ENCODE assay signal across 9 cellular contexts in the genomic region with DNA sequence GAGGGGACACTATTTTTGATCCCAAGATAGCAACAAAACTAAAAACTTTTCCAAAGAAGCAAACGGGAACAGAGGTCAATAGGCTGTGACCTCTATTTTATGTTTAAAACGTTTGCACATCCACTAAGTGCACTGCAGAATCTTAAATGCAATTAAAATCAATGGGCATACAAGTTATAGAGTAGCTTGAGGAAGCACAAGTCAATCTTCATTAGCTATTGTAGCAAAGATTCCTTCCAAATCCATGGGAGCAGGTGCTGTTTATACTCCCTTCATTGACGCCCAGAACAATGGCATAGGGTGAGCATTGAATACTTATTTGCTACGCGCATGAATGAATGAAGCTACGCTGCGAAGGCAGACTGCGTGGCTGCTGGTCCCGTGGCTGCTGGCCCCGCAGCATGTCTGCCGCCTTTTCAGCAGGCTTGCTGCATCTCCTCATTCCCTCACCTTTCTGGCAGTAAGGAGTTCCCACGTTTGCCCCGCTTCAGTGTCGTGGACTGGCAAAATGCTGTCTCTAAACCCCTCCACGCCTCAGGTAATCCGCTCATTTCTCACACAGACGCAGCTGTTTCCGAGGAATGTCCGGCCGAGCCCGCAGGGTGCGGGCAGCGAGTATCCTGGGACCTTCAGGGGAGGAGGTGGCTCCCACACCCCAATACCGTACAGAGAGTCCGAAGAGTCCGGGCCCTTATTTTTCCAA. TPM values are rescaled to one million over a fixed set of nuclear protein-coding genes. Genes with fewer than 3 reads are reported as not detected.
DNase-seq lines count a peak whose midpoint lies in the region; ATAC-seq and TF ChIP-seq lines count a peak whose summit lies in the region.
"Had no signal": no experiment of that assay in that cellular context is flagged by ENCODE, and none has a peak within 500 bp of the region (broad histone marks: within the 10 kb centered on the region; RNA-seq: fewer than 3 reads in every experiment).

No MANE protein-coding gene starts in this region.

- H3K4me2 ChIP-seq in SK-N-SH (peak overlapping the region; percentile 82), skeletal muscle satellite cell (ENCODE audit: low read length) (peak overlapping the region; percentile 90)

- no peaks in the 10 kb centered on the region for H3F3A ChIP-seq in SK-N-SH (replicated peaks; ENCODE audit: insufficient read depth)

- WGBS in SK-N-SH (ENCODE audit: low lambda C conversion rate), result 6% methylated on average over 23 of the region's 26 CpGs

- no peaks in the 10 kb centered on the region for H3K9me3 Mint-ChIP-seq in activated CD4-positive, alpha-beta T cell treated with anti-CD3 and anti-CD28 coated beads, Interleukin-2, amount 10 ng/mL, durations not matched to agents 24 days and 14 days

- no peak overlapping the region for H3K27ac Mint-ChIP-seq in activated CD4-positive, alpha-beta T cell treated with anti-CD3 and anti-CD28 coated beads, Interleukin-2, amount 10 ng/mL, durations not matched to agents 24 days and 14 days

- H3K27ac ChIP-seq in SK-N-SH (ENCODE audit: low read depth in 2 of 2, low read length in 1 of 2), result peak overlapping the region in 1 of 2 experiments; percentile 95; a peak in 2 of 4 replicates
- H3K27ac ChIP-seq in iPS-18a (ENCODE audit: low read length), result no peak overlapping the region
- H3K27ac ChIP-seq: neutrophil had no signal

- POLR2A ChIA-PET in HEK293T (lab: Yijun Ruan, JAX) (no interaction called here), SK-N-SH (lab: Yijun Ruan, JAX) (interaction anchor here (0.5 to 2.5 kb wide), 9 partner anchors 11 to 731 kb away, joined by 3 to 12 read pairs (median 4); partner anchors contain the start of gene CCDC6)

- peaks cover 16% of the 10 kb centered on the region for H3K27me3 Mint-ChIP-seq in activated CD4-positive, alpha-beta T cell treated with anti-CD3 and anti-CD28 coated beads, Interleukin-2, amount 10 ng/mL, durations not matched to agents 24 days and 14 days

- no peaks in the 10 kb centered on the region for H3K9me2 ChIP-seq in SK-N-SH

- H4K20me1 ChIP-seq in SK-N-SH (ENCODE audit: insufficient read depth), result no peaks in the 10 kb centered on the region

- no peak overlapping the region for H2AFZ ChIP-seq in SK-N-SH (ENCODE audit: low read depth)

- H3K36me3 ChIP-seq in SK-N-SH (replicated peaks in 1 of 2; ENCODE audit: control insufficient read depth in 1 of 2, insufficient read depth in 2 of 2, low read length in 1 of 2) (no peaks in the 10 kb centered on the region), iPS-18a (ENCODE audit: control insufficient read depth, low read depth, low read length) (no peaks in the 10 kb centered on the region), skeletal muscle satellite cell (ENCODE audit: insufficient read depth, low read length) (no peaks in the 10 kb centered on the region)
- H3K36me3 ChIP-seq: neutrophil had no signal

- peaks cover 18% of the 10 kb centered on the region for H3K27me3 ChIP-seq in SK-N-SH (ENCODE audit: insufficient read depth)
- peaks cover 62% of the 10 kb centered on the region for H3K27me3 ChIP-seq in iPS-18a (ENCODE audit: control insufficient read depth, insufficient read depth, low read length)
- H3K27me3 ChIP-seq in skeletal muscle satellite cell (ENCODE audit: control insufficient read depth, insufficient read depth, low read length), result peaks cover 41% of the 10 kb centered on the region

- TF ChIP-seq CTCF in SK-N-SH (IDR thresholded peaks at IDR 0.05), result no peak

- H3K36me3 Mint-ChIP-seq in activated CD4-positive, alpha-beta T cell treated with anti-CD3 and anti-CD28 coated beads, Interleukin-2, amount 10 ng/mL, durations not matched to agents 24 days and 14 days (ENCODE audit: low read depth), result no peaks in the 10 kb centered on the region

- H3K4me3 ChIP-seq in SK-N-SH (ENCODE audit: low read depth in 2 of 2, low read length in 1 of 2) (peak overlapping the region; percentile 7 to 61; a peak in 3 of 4 replicates), iPS-18a (ENCODE audit: low read length) (peak overlapping the region; percentile 59), skeletal muscle satellite cell (ENCODE audit: low read length) (peak overlapping the region; percentile 67)

- no peak for ATAC-seq in HG03457 (IDR thresholded peaks at IDR 0.05; ENCODE audit: unreplicated experiment)

- peak; percentile 6 for DNase-seq in HEK293T (ENCODE audit: extremely low spot score)
- DNase-seq in SK-N-SH, result no peak
- DNase-seq in kidney glomerular epithelial cell (lab: John Stamatoyannopoulos, UW), result no peak
- DNase-seq in activated CD4-positive, alpha-beta T cell treated with anti-CD3 and anti-CD28 coated beads, Interleukin-2, amount 10 ng/mL, durations not matched to agents 24 days and 14 days, result no peak
- DNase-seq: activated effector memory CD4-positive, alpha-beta T cell treated with Interleukin-2 at 50 U/mL for 16 hours had no signal

- no peaks in the 10 kb centered on the region; a peak in 2 of 4 replicates for H3K4me1 ChIP-seq in SK-N-SH (ENCODE audit: control insufficient read depth in 1 of 2, insufficient read depth in 2 of 2, low read depth in 1 of 2, low read length in 1 of 2)
- no peaks in the 10 kb centered on the region for H3K4me1 ChIP-seq in iPS-18a (ENCODE audit: control insufficient read depth, low read depth, low read length)
- H3K4me1 ChIP-seq in skeletal muscle satellite cell (ENCODE audit: control insufficient read depth, insufficient read depth, low read length), result peaks cover 10% of the 10 kb centered on the region

- H3K9ac ChIP-seq in SK-N-SH, result no peak overlapping the region
- H3K9ac ChIP-seq in iPS-18a (ENCODE audit: low read length), result no peak overlapping the region
- H3K9ac ChIP-seq in skeletal muscle satellite cell (ENCODE audit: low read depth, low read length), result no peak overlapping the region

- peak; percentile 13; the same call in 1 of the 2 replicates for TF ChIP-seq RAD21 in SK-N-SH (IDR thresholded peaks at IDR 0.05; ENCODE audit: low read length)

- peaks cover 2% of the 10 kb centered on the region for H3K4me1 Mint-ChIP-seq in activated CD4-positive, alpha-beta T cell treated with anti-CD3 and anti-CD28 coated beads, Interleukin-2, amount 10 ng/mL, durations not matched to agents 24 days and 14 days

- intact Hi-C loops in activated CD4-positive, alpha-beta T cell treated with anti-CD3 and anti-CD28 coated beads, Interleukin-2, amount 10 ng/mL, durations not matched to agents 24 days and 14 days (cut with micrococcal nuclease), result no loop called here

- no peaks in the 10 kb centered on the region for H3K9me3 ChIP-seq in SK-N-SH
- no peaks in the 10 kb centered on the region for H3K9me3 ChIP-seq in iPS-18a (ENCODE audit: control insufficient read depth, low read depth, low read length)
- no peaks in the 10 kb centered on the region for H3K9me3 ChIP-seq in skeletal muscle satellite cell (replicated peaks; ENCODE audit: low read length)
- H3K9me3 ChIP-seq: neutrophil had no signal

- TF ChIP-seq EP300 in SK-N-SH (IDR thresholded peaks at IDR 0.05; ENCODE audit: borderline replicate concordance in 1 of 2, low read depth in 1 of 2, low read length in 1 of 2), result no peak

- H3K79me2 ChIP-seq in SK-N-SH (ENCODE audit: insufficient read depth), result no peaks in the 10 kb centered on the region

- CTCF ChIA-PET in HEK293T (lab: Yijun Ruan, JAX), result no interaction called here
- CTCF ChIA-PET in SK-N-SH (lab: Yijun Ruan, JAX), result interaction anchor here (0.6 to 3.2 kb wide), 12 partner anchors 9 to 761 kb away, joined by 3 to 7 read pairs (median 3); no protein-coding TSS in a partner anchor

- no peak overlapping the region for H3K4me3 Mint-ChIP-seq in activated CD4-positive, alpha-beta T cell treated with anti-CD3 and anti-CD28 coated beads, Interleukin-2, amount 10 ng/mL, durations not matched to agents 24 days and 14 days

TF ChIP-seq in HEK293T, 16 proteins besides CTCF, POLR2A, EP300 and RAD21:
- no peak for TF ChIP-seq FOXK2 (IDR thresholded peaks at IDR 0.05)
- no peak for TF ChIP-seq SP1 (IDR thresholded peaks at IDR 0.05)
- TF ChIP-seq HDGF (IDR thresholded peaks at IDR 0.05; ENCODE audit: borderline replicate concordance), result no peak
- TF ChIP-seq BHLHE40 (IDR thresholded peaks at IDR 0.05; ENCODE audit: borderline replicate concordance), result no peak
- no peak for TF ChIP-seq ZNF384 (IDR thresholded peaks at IDR 0.05)
- no peak for TF ChIP-seq ARNT (IDR thresholded peaks at IDR 0.05)
- no peak for TF ChIP-seq ELF4 (IDR thresholded peaks at IDR 0.05)
- TF ChIP-seq FOXA1 (IDR thresholded peaks at IDR 0.05), result no peak
- TF ChIP-seq NFRKB (IDR thresholded peaks at IDR 0.05), result no peak
- TF ChIP-seq FOXM1 (IDR thresholded peaks at IDR 0.05; ENCODE audit: borderline replicate concordance), result no peak

TF ChIP-seq in SK-N-SH, 30 proteins besides CTCF, POLR2A, EP300 and RAD21:
- TF ChIP-seq RXRA (IDR thresholded peaks at IDR 0.05; ENCODE audit: borderline replicate concordance, low read depth) (no peak), MXI1 (IDR thresholded peaks at IDR 0.05; ENCODE audit: low read depth, low read length) (peak; percentile 28; the same call in 1 of the 2 replicates)

RNA-seq across cellular contexts. Expression of gene PHYHIPL, which starts 0.8 kb away (rescaled TPM):
- polyA plus RNA-seq in SK-N-SH (2012; rRNA removed), result 0.44 and 1.6 TPM in 2 replicates
- 3.0 and 3.8 TPM in 2 replicates for polyA plus RNA-seq in SK-N-SH (2012; cell fraction: cytosol; rRNA removed)
- polyA plus RNA-seq in SK-N-SH (2012; cell fraction: nucleus; rRNA removed), result 0.33 and 0.55 TPM in 2 replicates
- total RNA-seq in skeletal muscle satellite cell (2012; rRNA removed), result not detected in 2 replicates
- total RNA-seq in activated CD4-positive, alpha-beta T cell treated with anti-CD3 and anti-CD28 coated beads, Interleukin-2, amount 10 ng/mL, durations not matched to agents 24 days and 14 days, result not detected in 2 replicates
